Comparison of ENCODE assay signal across 1 cellular context in the genomic region with DNA sequence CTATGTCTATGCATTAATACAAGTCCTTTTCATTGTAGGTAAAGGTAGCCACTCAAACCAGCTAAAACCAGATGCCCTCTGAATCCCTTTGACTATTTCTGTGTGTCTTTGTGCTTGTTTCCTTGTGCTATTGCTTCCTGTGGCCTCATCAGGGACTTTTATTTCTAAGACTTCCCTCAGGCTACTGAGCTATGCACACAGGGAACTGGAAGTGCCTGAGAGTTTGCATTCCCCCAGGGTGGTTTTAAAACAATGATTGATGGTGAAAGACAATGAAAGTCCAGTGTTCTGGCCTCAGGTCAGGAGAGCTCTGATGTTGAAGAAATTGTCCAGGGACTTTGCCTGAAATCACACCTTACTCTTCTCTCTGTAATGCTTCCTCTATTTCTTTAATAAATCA.
TF ChIP-seq lines count a peak whose summit lies in the region.

No MANE protein-coding gene starts in this region.

TF ChIP-seq in H1, 55 proteins besides CTCF, POLR2A, EP300 and RAD21 (continued from another document):
- TF ChIP-seq, protein P1, sequence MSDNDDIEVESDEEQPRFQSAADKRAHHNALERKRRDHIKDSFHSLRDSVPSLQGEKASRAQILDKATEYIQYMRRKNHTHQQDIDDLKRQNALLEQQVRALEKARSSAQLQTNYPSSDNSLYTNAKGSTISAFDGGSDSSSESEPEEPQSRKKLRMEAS (IDR thresholded peaks at IDR 0.05): no peak
- TF ChIP-seq SP1 (IDR thresholded peaks at IDR 0.05; ENCODE audit: low read depth, low read length) (no peak), CREB1 (IDR thresholded peaks at IDR 0.05) (no peak), MAFK (IDR thresholded peaks at IDR 0.05; ENCODE audit: low read depth, low read length) (no peak), PHF8 (conservative IDR thresholded peaks at IDR 0.05; ENCODE audit: low read depth, low read length) (no peak), SP2 (IDR thresholded peaks at IDR 0.05; ENCODE audit: low read length) (no peak), SIRT6 (IDR thresholded peaks at IDR 0.05; ENCODE audit: low read length) (no peak)
- TF ChIP-seq, protein P2, sequence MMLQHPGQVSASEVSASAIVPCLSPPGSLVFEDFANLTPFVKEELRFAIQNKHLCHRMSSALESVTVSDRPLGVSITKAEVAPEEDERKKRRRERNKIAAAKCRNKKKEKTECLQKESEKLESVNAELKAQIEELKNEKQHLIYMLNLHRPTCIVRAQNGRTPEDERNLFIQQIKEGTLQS (IDR thresholded peaks at IDR 0.05; ENCODE audit: insufficient read depth, low read depth, low read length): no peak
